Comparison of ENCODE assay signal across 1 cellular context in genomic region chr19:39405261-39405912, GRCh38.
TF ChIP-seq lines count a peak whose summit lies in the region.

No MANE protein-coding gene starts in this region.

TF ChIP-seq in HEK293T, 16 proteins besides CTCF, POLR2A, EP300 and RAD21:
- no peak for TF ChIP-seq FOXA1 (IDR thresholded peaks at IDR 0.05)
- TF ChIP-seq TARDBP (IDR thresholded peaks at IDR 0.05): no peak
- no peak for TF ChIP-seq ARNT (IDR thresholded peaks at IDR 0.05)
- no peak for TF ChIP-seq LEF1 (IDR thresholded peaks at IDR 0.05; ENCODE audit: borderline replicate concordance)
- no peak for TF ChIP-seq PKNOX1 (IDR thresholded peaks at IDR 0.05)
- TF ChIP-seq SUZ12 (IDR thresholded peaks at IDR 0.05): no peak
